Comparison of ENCODE assay signal across 1 cellular context in the genomic region with DNA sequence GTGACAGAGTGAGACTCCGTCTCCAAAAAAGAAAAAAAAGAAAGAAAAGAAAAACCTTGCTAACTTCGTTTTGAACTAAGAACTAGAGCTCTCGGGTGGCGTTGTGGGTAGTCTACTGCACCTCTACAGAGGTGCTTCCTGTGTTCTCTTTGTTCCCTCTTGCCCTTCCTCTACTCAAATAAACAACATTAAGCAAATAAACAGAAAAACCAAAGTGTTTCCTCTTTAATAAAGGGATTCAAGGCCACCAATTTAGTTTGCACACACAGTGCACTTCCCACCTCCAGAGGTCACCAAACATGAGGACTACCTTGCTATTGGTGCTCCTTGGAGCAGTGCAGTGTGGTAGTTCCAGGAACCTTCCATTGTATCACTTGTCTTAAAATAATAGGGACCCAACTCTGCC.
TF ChIP-seq lines count a peak whose summit lies in the region.

No MANE protein-coding gene starts in this region.

TF ChIP-seq in H1, 55 proteins besides CTCF, POLR2A, EP300 and RAD21:
- no peak for TF ChIP-seq TAF1 (IDR thresholded peaks at IDR 0.05; ENCODE audit: low read depth, low read length)
- TF ChIP-seq, protein P1, sequence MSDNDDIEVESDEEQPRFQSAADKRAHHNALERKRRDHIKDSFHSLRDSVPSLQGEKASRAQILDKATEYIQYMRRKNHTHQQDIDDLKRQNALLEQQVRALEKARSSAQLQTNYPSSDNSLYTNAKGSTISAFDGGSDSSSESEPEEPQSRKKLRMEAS (IDR thresholded peaks at IDR 0.05): no peak
- TF ChIP-seq HDAC6 (IDR thresholded peaks at IDR 0.05; ENCODE audit: low read depth, low read length): no peak
- TF ChIP-seq BRCA1 (IDR thresholded peaks at IDR 0.05; ENCODE audit: low read depth, low read length): no peak
- TF ChIP-seq POLR2AphosphoS5 (IDR thresholded peaks at IDR 0.05; ENCODE audit: low read depth, low read length): no peak
- TF ChIP-seq NRF1 (IDR thresholded peaks at IDR 0.05; ENCODE audit: low read depth, low read length): no peak
- no peak for TF ChIP-seq BACH1 (IDR thresholded peaks at IDR 0.05; ENCODE audit: low read length)
- no peak for TF ChIP-seq TBP (IDR thresholded peaks at IDR 0.05; ENCODE audit: low read depth, low read length)
- no peak for TF ChIP-seq TCF12 (IDR thresholded peaks at IDR 0.05; ENCODE audit: low read depth, low read length)
